ENCODE assay signal across 16 cellular contexts in genomic region chr6:4311976-4312860, GRCh38.
"Had no signal": no experiment of that assay in that cellular context is flagged by ENCODE, and none has a peak within 500 bp of the region (broad histone marks: within the 10 kb centered on the region; RNA-seq: fewer than 3 reads in every experiment).

No MANE protein-coding gene starts in this region.

- ATAC-seq: naive thymus-derived CD4-positive, alpha-beta T cell had no signal

- H3K4me3 ChIP-seq: dorsolateral prefrontal cortex, gastrocnemius medialis, lung, right atrium auricular region, sigmoid colon, skin epidermis, stomach had no signal

- H3K4me1 Mint-ChIP-seq: naive thymus-derived CD4-positive, alpha-beta T cell had no signal

- DNase-seq: cortex of kidney; dorsolateral prefrontal cortex; effector CD8-positive, alpha-beta T cell; gastrocnemius medialis; left ventricle myocardium superior; naive thymus-derived CD4-positive, alpha-beta T cell; nephron progenitor cell; sigmoid colon; stimulated activated CD4-positive, alpha-beta T cell treated with anti-CD3 and anti-CD28 coated beads, Interleukin-12 subunit alpha, Interleukin-12 subunit beta, amount 100 ng/mL, for 4 hours; stimulated activated naive CD4-positive, alpha-beta T cell; stomach had no signal

- H3K36me3 ChIP-seq: gastrocnemius medialis, right atrium auricular region, sigmoid colon, stomach, thoracic aorta had no signal

- H3K27ac Mint-ChIP-seq: naive thymus-derived CD4-positive, alpha-beta T cell; nephron progenitor cell had no signal

- H3K27me3 ChIP-seq: dorsolateral prefrontal cortex, gastrocnemius medialis, right atrium auricular region, sigmoid colon, stomach had no signal

- H3K9me3 ChIP-seq: gastrocnemius medialis had no signal

- FAIRE-seq: urothelium cell line had no signal

- H3K4me3 Mint-ChIP-seq: naive thymus-derived CD4-positive, alpha-beta T cell; nephron progenitor cell had no signal

- H3K27ac ChIP-seq: dorsolateral prefrontal cortex had no signal
